In the genomic region with DNA sequence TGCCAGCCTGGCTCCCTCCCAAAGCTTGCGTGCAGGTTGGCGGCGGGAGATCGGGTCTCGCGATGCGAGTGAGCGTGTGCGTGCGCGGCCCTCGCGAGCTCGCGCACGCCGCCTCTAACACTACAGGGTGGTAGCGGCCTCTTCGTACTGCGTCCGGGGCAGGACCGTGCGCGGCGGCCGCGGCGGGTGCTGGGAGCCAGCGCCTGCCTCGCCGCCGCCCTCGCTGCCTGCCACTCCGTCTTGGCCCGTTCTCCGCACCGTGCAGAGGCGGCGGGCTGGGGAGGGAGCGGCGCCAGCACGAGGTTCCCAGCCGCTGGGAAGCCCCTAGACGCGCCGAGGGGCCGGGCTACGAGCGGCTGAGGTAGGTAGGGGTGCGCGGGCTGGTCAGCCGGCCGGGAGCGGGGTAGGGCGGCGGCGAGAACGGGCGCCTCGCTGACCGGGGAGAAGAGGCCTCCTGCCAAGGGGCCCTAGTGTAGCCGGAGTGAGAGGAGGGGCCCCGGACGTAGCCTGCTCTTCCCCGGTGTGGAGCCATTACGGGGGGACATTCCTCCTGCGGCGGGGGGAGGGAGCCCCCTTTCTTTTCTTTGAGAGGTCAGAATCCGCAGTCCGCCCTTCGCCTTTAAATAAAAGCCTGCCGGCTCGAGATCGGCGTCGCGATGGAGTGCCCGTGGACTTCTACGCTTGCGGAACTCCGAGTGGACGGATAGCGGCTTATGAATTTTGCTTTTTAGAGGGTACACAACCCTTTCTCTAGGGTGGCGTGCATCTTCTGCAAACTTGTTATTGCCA, we compare ENCODE assay signal across 8 cellular contexts. TPM values are rescaled to one million over a fixed set of nuclear protein-coding genes. Genes with fewer than 3 reads are reported as not detected.
DNase-seq lines count a peak whose midpoint lies in the region; ATAC-seq, FAIRE-seq and TF ChIP-seq lines count a peak whose summit lies in the region.

Gene C5orf24, plus strand, starts transcription at position 117 of the 789 bp plus-strand sequence. CDS start 8,933 bp downstream, outside the sequence.

- no peaks in the 10 kb centered on the region for H3K27me3 ChIP-seq in NT2/D1 (ENCODE audit: insufficient read depth, insufficient read length)
- H3K27me3 ChIP-seq in H1 (replicated peaks in 1 of 4; ENCODE audit: control insufficient read depth in 3 of 4, extremely low read depth in 1 of 4, insufficient read depth in 3 of 4, low read length in 3 of 4): no peaks in the 10 kb centered on the region
- H3K27me3 ChIP-seq in mesenchymal stem cell (ENCODE audit: control insufficient read depth in 1 of 2, insufficient read depth in 1 of 2, low read length in 2 of 2): no peaks in the 10 kb centered on the region

- H3K4me2 ChIP-seq in H1 (ENCODE audit: insufficient read depth in 1 of 2, low read depth in 2 of 2, low read length in 2 of 2) (peak within 1 kb of the TSS; percentile 65 to 85), mesenchymal stem cell (ENCODE audit: low read length, poor library complexity, severe bottlenecking) (peak within 1 kb of the TSS; percentile 64)

- H3K4me1 ChIP-seq in NT2/D1 (ENCODE audit: insufficient read depth, insufficient read length) (no peaks in the 10 kb centered on the region), H1 (replicated peaks in 1 of 4; ENCODE audit: control insufficient read depth in 3 of 4, insufficient read depth in 4 of 4, low read length in 3 of 4) (no peaks in the 10 kb centered on the region), mesenchymal stem cell (ENCODE audit: control insufficient read depth, insufficient read depth, low read depth, low read length) (peaks cover 12% of the 10 kb centered on the region)

- CTCF ChIA-PET in activated CD8-positive, alpha-beta memory T cell treated with anti-CD3 and anti-CD28 coated beads, Interleukin-2, amount 10 ng/mL, durations not matched to agents 7 days and 5 days (lab: Charles Lee): interaction anchor here (0.8 to 1.6 kb wide), 10 partner anchors 13 to 259 kb away, joined by 3 to 15 read pairs (median 4); partner anchors contain the start of genes CAMLG, DDX46, PCBD2 and TXNDC15
- CTCF ChIA-PET in H1 (lab: Charles Lee; ENCODE audit: partially characterized antibody): interaction anchor here (0.7 to 1.4 kb wide), 5 partner anchors 7 to 72 kb away, joined by 3 to 5 read pairs (median 3); no protein-coding TSS in a partner anchor

- POLR2A ChIA-PET in H1 (lab: Charles Lee; ENCODE audit: partially characterized antibody): interaction anchor here (0.7 to 2.5 kb wide), 20 partner anchors 9 to 108 kb away, joined by 3 to 17 read pairs (median 4); partner anchors contain the start of genes CAMLG, PCBD2 and TXNDC15

- no peaks in the 10 kb centered on the region for H3K9me3 ChIP-seq in NT2/D1 (ENCODE audit: insufficient read depth, low read length)
- no peaks in the 10 kb centered on the region for H3K9me3 ChIP-seq in H1 (ENCODE audit: insufficient read depth in 2 of 2, low read depth in 1 of 2, low read length in 1 of 2)
- no peaks in the 10 kb centered on the region for H3K9me3 ChIP-seq in mesenchymal stem cell (ENCODE audit: control insufficient read depth, low read length)

- H3K14ac ChIP-seq in H1 (ENCODE audit: insufficient read length) (no peak within 1 kb of the TSS), mesenchymal stem cell (ENCODE audit: low read length in 2 of 2) (peak within 1 kb of the TSS in 1 of 2 experiments; percentile 98)

- H3K18ac ChIP-seq in H1 (ENCODE audit: extremely low read depth, low read length) (peak within 1 kb of the TSS; percentile 81; the same call in 1 of the 2 replicates), mesenchymal stem cell (ENCODE audit: low read depth in 1 of 2, low read length in 2 of 2) (peak within 1 kb of the TSS; percentile 96 to 98)

- H2BK120ac ChIP-seq in H1 (replicated peaks; ENCODE audit: low read depth, low read length) (no peak within 1 kb of the TSS), mesenchymal stem cell (ENCODE audit: low read depth, low read length) (peak within 1 kb of the TSS; percentile 64)

- H3K79me1 ChIP-seq in H1 (ENCODE audit: low read depth, low read length) (no peaks in the 10 kb centered on the region), mesenchymal stem cell (replicated peaks; ENCODE audit: low read length, poor library complexity, severe bottlenecking) (peaks cover 8% of the 10 kb centered on the region)

- H3K4ac ChIP-seq in H1 (replicated peaks; ENCODE audit: insufficient read length, low read depth, low read length): peak within 1 kb of the TSS; percentile 44
- H3K4ac ChIP-seq in mesenchymal stem cell (ENCODE audit: low read depth in 1 of 2, low read length in 2 of 2): peak within 1 kb of the TSS; percentile 93 to 95

- H3K27ac ChIP-seq in H1 (ENCODE audit: low read depth, low read length): peak within 1 kb of the TSS; percentile 66
- H3K27ac ChIP-seq in mesenchymal stem cell (ENCODE audit: low read length, poor library complexity, severe bottlenecking): peak within 1 kb of the TSS; percentile 87

- no peaks in the 10 kb centered on the region for H3K27me3 Mint-ChIP-seq in activated CD8-positive, alpha-beta memory T cell treated with anti-CD3 and anti-CD28 coated beads, Interleukin-2, amount 10 ng/mL, durations not matched to agents 7 days and 5 days

- H3K9ac ChIP-seq in NT2/D1 (ENCODE audit: insufficient read length, low read depth): peak within 1 kb of the TSS; percentile 92
- peak within 1 kb of the TSS; percentile 79 to 97 (median 80) for H3K9ac ChIP-seq in H1 (replicated peaks in 1 of 4; ENCODE audit: extremely low read depth in 1 of 4, low read depth in 3 of 4, low read length in 3 of 4)
- H3K9ac ChIP-seq in mesenchymal stem cell (ENCODE audit: low read length): peak within 1 kb of the TSS; percentile 99

- TF ChIP-seq CTCF in GM20000 (IDR thresholded peaks at IDR 0.05; ENCODE audit: extremely low read depth, missing control alignments): no peak
- TF ChIP-seq CTCF in H1 (IDR thresholded peaks at IDR 0.05; ENCODE audit: control extremely low read depth in 1 of 3, insufficient read depth in 1 of 3, low read depth in 1 of 3, low read length in 3 of 3): no peak

- H2BK20ac ChIP-seq in H1 (ENCODE audit: low read length): no peak within 1 kb of the TSS

- H3K36me3 ChIP-seq in NT2/D1 (ENCODE audit: insufficient read depth, insufficient read length, low read length): peaks cover 31% of the 10 kb centered on the region
- H3K36me3 ChIP-seq in H1 (ENCODE audit: control insufficient read depth in 2 of 4, insufficient read depth in 4 of 4, low read length in 3 of 4): peaks cover 0 to 3% (median 0%) of the 10 kb centered on the region in 4 experiments; a peak in 1 of 8 replicates
- peaks cover 8 to 20% of the 10 kb centered on the region in 2 experiments for H3K36me3 ChIP-seq in mesenchymal stem cell (ENCODE audit: control insufficient read depth in 1 of 2, insufficient read depth in 2 of 2, low read depth in 1 of 2, low read length in 2 of 2)

- peak in 1 of 2 experiments; percentile 15; a peak in 1 of 3 replicates for TF ChIP-seq EP300 in H1 (IDR thresholded peaks at IDR 0.05; ENCODE audit: borderline replicate concordance in 1 of 2, low read depth in 2 of 2, low read length in 2 of 2)

- H4K8ac ChIP-seq in H1 (ENCODE audit: extremely low read depth, insufficient read depth, low read length): peak within 1 kb of the TSS; percentile 92
- peak within 1 kb of the TSS; percentile 99 for H4K8ac ChIP-seq in mesenchymal stem cell (ENCODE audit: low read length)

- H2BK15ac ChIP-seq in H1 (ENCODE audit: low read length): no peak within 1 kb of the TSS
- H2BK15ac ChIP-seq in mesenchymal stem cell (ENCODE audit: low read depth, poor library complexity, severe bottlenecking): no peak within 1 kb of the TSS

- H4K20me1 ChIP-seq in H1 (replicated peaks in 1 of 2; ENCODE audit: control insufficient read depth in 1 of 2, insufficient read depth in 2 of 2, low read length in 2 of 2): no peaks in the 10 kb centered on the region

- peak within 1 kb of the TSS; percentile 81 for H3K56ac ChIP-seq in H1 (replicated peaks; ENCODE audit: insufficient read length, low read depth, low read length)

- peak; percentile 97 for ATAC-seq in activated CD8-positive, alpha-beta memory T cell treated with anti-CD3 and anti-CD28 coated beads, Interleukin-2, amount 10 ng/mL, durations not matched to agents 7 days and 5 days

- DNase-seq in COLO829 (ENCODE audit: low spot score) (peak; percentile 78), GM20000 (ENCODE audit: low spot score) (peak; percentile 94), HT-29 (ENCODE audit: low spot score) (peak; percentile 95), NT2/D1 (ENCODE audit: low read depth, low spot score) (peak; percentile 72), H1 (ENCODE audit: low read depth in 1 of 2, low spot score in 2 of 2) (peak; percentile 58 to 84), mesenchymal stem cell (peak; percentile 95)
- DNase-seq in activated CD8-positive, alpha-beta memory T cell treated with anti-CD3 and anti-CD28 coated beads, Interleukin-2, amount 10 ng/mL, durations not matched to agents 7 days and 5 days: peak; percentile 96
- DNase-seq in stimulated activated CD8-positive, alpha-beta memory T cell treated with anti-CD3 and anti-CD28 coated beads, Interleukin-12 subunit alpha, Interleukin-12 subunit beta, amount 100 ng/mL, for 24 hours (ENCODE audit: extremely low read depth): peak; percentile 86

- no peaks in the 10 kb centered on the region for H3K9me3 Mint-ChIP-seq in activated CD8-positive, alpha-beta memory T cell treated with anti-CD3 and anti-CD28 coated beads, Interleukin-2, amount 10 ng/mL, durations not matched to agents 7 days and 5 days (ENCODE audit: low read depth)

- H3K4me3 ChIP-seq in NT2/D1 (ENCODE audit: insufficient read length, low read depth): peak within 1 kb of the TSS; percentile 72
- H3K4me3 ChIP-seq in H1 (ENCODE audit: extremely low read depth in 1 of 4, insufficient read depth in 2 of 4, low read depth in 3 of 4, low read length in 4 of 4): peak within 1 kb of the TSS; percentile 62 to 88 (median 72)
- peak within 1 kb of the TSS; percentile 91 to 97 for H3K4me3 ChIP-seq in mesenchymal stem cell (ENCODE audit: insufficient read depth in 1 of 2, low read depth in 1 of 2, low read length in 2 of 2)

- H3K4me1 Mint-ChIP-seq in activated CD8-positive, alpha-beta memory T cell treated with anti-CD3 and anti-CD28 coated beads, Interleukin-2, amount 10 ng/mL, durations not matched to agents 7 days and 5 days: peaks cover 37% of the 10 kb centered on the region

- H3K4me3 Mint-ChIP-seq in activated CD8-positive, alpha-beta memory T cell treated with anti-CD3 and anti-CD28 coated beads, Interleukin-2, amount 10 ng/mL, durations not matched to agents 7 days and 5 days: peak within 1 kb of the TSS; percentile 86

- no peak for FAIRE-seq in H1 (lab: Jason Lieb, UNC)

- 5% methylated on average over 50 of the region's 84 CpGs; no CpG with 5 or more reads in 1 of the 2 experiments for WGBS in H1 (ENCODE audit: extremely low coverage in 1 of 2, insufficient coverage in 1 of 2, insufficient read length in 1 of 2, insufficient replicate concordance in 2 of 2, low coverage in 1 of 2, low lambda C conversion rate in 2 of 2, missing lambda C conversion rate in 1 of 2), 2 experiments
- WGBS in mesenchymal stem cell: under 1% methylated on average over 78 of the region's 84 CpGs

- H2AFZ ChIP-seq in H1 (ENCODE audit: low read length) (0 out of 2 replicates have a peak within 1 kb of the TSS, but pooled peaks have one; percentile 37), mesenchymal stem cell (ENCODE audit: low read depth, low read length) (no peak within 1 kb of the TSS)

- H2AK5ac ChIP-seq in H1 (ENCODE audit: low read depth, low read length): no peak within 1 kb of the TSS; the same call in 1 of the 2 replicates
- H2AK5ac ChIP-seq in mesenchymal stem cell (ENCODE audit: low read length, severe bottlenecking): peak within 1 kb of the TSS; percentile 69

- H4K91ac ChIP-seq in H1 (replicated peaks; ENCODE audit: insufficient read length, low read length) (peak within 1 kb of the TSS; percentile 13), mesenchymal stem cell (ENCODE audit: low read length) (peak within 1 kb of the TSS; percentile 99)

- no peak for TF ChIP-seq RAD21 in H1 (IDR thresholded peaks at IDR 0.05 in 1 of 2, conservative IDR thresholded peaks at IDR 0.05 in 1 of 2; ENCODE audit: low read depth in 2 of 2, low read length in 2 of 2)

- H2BK12ac ChIP-seq in H1 (ENCODE audit: low read depth, low read length): no peak within 1 kb of the TSS
- H2BK12ac ChIP-seq in mesenchymal stem cell (ENCODE audit: low read length in 2 of 2): peak within 1 kb of the TSS in 1 of 2 experiments; percentile 66

- H2BK5ac ChIP-seq in H1 (ENCODE audit: low read depth, low read length): peak within 1 kb of the TSS; percentile 56; the same call in 1 of the 2 replicates
- H2BK5ac ChIP-seq in mesenchymal stem cell (ENCODE audit: low read depth, low read length, poor library complexity, severe bottlenecking): peak within 1 kb of the TSS; percentile 94

- H4K5ac ChIP-seq in H1 (ENCODE audit: insufficient read length, low read depth, low read length): no peak within 1 kb of the TSS

- H3K23ac ChIP-seq in H1 (ENCODE audit: insufficient read length): no peak within 1 kb of the TSS
- H3K23ac ChIP-seq in mesenchymal stem cell (ENCODE audit: low read length in 2 of 2): peak within 1 kb of the TSS; percentile 34 to 79

- H3K36me3 Mint-ChIP-seq in activated CD8-positive, alpha-beta memory T cell treated with anti-CD3 and anti-CD28 coated beads, Interleukin-2, amount 10 ng/mL, durations not matched to agents 7 days and 5 days: peaks cover 14% of the 10 kb centered on the region

- TF ChIP-seq POLR2A in H1 (IDR thresholded peaks at IDR 0.05; ENCODE audit: control extremely low read depth in 1 of 2, low read depth in 2 of 2, low read length in 2 of 2): peak; percentile 82 to 86

- peak within 1 kb of the TSS; percentile 97 for H3K27ac Mint-ChIP-seq in activated CD8-positive, alpha-beta memory T cell treated with anti-CD3 and anti-CD28 coated beads, Interleukin-2, amount 10 ng/mL, durations not matched to agents 7 days and 5 days

- H3K23me2 ChIP-seq in H1 (ENCODE audit: low read depth, low read length): peaks cover 3% of the 10 kb centered on the region

- no peaks in the 10 kb centered on the region for H3K79me2 ChIP-seq in H1 (ENCODE audit: control insufficient read depth in 1 of 2, insufficient read depth in 2 of 2, low read length in 2 of 2)

RNA-seq across cellular contexts. Expression of gene C5orf24, which starts in this region (rescaled TPM):
- total RNA-seq in HT-29 (2014; rRNA removed; shearing (Covaris generic)): 19.2 and 22.0 TPM in 2 replicates
- 10 to 100 TPM; 29.7 to 30.1 TPM for total RNA-seq in activated CD8-positive, alpha-beta memory T cell treated with anti-CD3 and anti-CD28 coated beads, Interleukin-2, amount 10 ng/mL, durations not matched to agents 7 days and 5 days
- 19.6 and 20.2 TPM in 2 replicates for total RNA-seq in H1 (2021; fragmentation: NEBNext Ultra II Directional; extraction: Animal tissue kit (Norgen Biotek cat#: 25700))
- polyA plus RNA-seq in H1 (2011; rRNA removed): 6.0 and 11.1 TPM in 2 replicates
- polyA plus RNA-seq in H1 (2011; cell fraction: cytosol; rRNA removed): 10.3 TPM
- 8.6 TPM for polyA plus RNA-seq in H1 (2011; cell fraction: nucleus; rRNA removed)
- 10.9 to 13.2 TPM (median 11.8 TPM) in 4 replicates for polyA plus RNA-seq in H1 (2012, experiment 1 of 2)
- polyA plus RNA-seq in H1 (2012, experiment 2 of 2): 3.1 TPM
- 16.2 TPM for polyA plus RNA-seq in H1 (2013, experiment 1 of 2)
- 14.3 TPM for polyA plus RNA-seq in H1 (2013, experiment 2 of 2)
- polyA minus RNA-seq in H1 (2011; rRNA and poly(A)+ RNA removed): 14.7 and 25.3 TPM in 2 replicates
- polyA minus RNA-seq in H1 (2011; cell fraction: cytosol; rRNA and poly(A)+ RNA removed): 8.1 TPM
- polyA minus RNA-seq in H1 (2011; cell fraction: nucleus; rRNA and poly(A)+ RNA removed): 25.6 TPM
- 54.6 TPM for polyA plus RNA-seq in mesenchymal stem cell (2013, experiment 1 of 2)
- 55.4 TPM for polyA plus RNA-seq in mesenchymal stem cell (2013, experiment 2 of 2)

Comparison
In these comparisons a context has a peak if more than half of its experiments do, and no peak if none do; other contexts are left out.
1. Peak in every context shown above with its lines: DNase-seq, ATAC-seq, H3K4me3 ChIP-seq and H3K27ac ChIP-seq.